Comparison of ENCODE assay signal across 1 cellular context in the genomic region with DNA sequence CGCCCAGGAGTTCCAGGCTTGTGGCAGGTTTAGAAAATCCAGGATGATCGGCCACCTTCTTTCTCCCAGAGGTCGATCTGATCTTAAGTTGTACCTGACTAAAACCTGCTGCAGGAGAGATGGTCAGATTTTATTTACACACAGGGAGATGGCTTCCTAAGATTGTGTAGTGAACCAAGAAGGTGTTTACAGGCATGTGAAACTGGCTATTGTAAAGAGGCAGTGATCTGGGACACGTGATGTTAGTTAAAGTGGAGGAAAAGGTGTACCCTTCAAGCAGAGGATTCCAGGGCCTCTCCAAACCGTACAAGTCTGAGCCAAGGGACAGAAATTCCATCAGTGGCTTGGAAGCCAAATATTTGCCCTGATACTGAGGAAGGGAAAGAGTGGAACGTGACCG.
A peak's percentile ranks its signal among the peaks of the same experiment; 100 is the strongest.
TF ChIP-seq lines count a peak whose summit lies in the region.

No MANE protein-coding gene starts in this region.

TF ChIP-seq in GM12878, 131 proteins besides CTCF, POLR2A, EP300 and RAD21:
- no peak for TF ChIP-seq SREBF2 (IDR thresholded peaks at IDR 0.05; ENCODE audit: low read length)
- no peak for TF ChIP-seq RB1 (IDR thresholded peaks at IDR 0.05; ENCODE audit: borderline replicate concordance)
- TF ChIP-seq RAD51 (IDR thresholded peaks at IDR 0.05): peak; percentile 56; the same call in 1 of the 2 replicates
